In the genomic region with DNA sequence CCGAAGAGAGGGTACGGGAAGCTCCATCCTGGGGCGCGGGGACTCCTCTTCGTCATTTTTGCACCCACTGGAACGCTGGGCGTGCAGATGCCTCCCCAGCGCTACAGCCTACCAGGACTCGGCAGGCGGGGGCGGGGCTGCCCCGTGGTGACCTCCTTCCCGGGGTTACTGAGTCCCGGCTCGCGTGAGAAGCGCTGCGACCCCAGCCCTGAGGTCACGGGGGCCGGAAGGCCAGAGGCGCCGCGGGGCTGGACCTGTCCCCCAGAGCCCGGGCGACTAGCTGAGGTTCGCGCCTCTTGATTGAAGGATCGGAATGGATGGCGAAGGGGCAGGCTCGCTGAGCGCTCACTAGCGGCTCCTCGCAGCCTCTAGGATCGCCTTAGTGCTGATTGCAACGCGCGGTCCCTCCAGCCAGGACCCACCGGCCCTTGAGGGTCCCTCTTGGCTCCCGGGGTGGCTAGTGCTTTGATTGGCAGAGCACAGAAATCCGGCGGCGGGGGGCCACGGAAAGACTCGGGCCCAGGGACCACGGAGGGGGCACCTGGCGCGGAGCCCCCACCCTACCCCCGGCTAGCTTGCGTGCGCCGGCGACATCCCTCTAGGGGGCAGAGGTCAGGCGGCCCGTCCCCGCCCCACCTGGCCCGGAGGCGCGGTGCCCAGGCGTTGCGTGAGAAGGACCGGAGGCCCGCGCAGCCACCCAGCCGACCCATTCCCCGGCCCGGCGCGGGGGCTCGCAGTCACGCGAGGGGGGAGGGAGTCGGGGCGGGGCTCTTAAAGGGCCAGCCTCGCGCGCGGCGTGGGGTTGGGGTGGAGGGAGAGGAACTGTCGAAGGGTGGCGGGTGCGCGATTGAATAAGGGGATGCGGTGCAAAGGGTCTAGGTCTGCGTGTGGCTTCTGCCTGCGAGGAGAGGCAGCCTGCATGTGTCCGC, we compare ENCODE assay signal across 9 cellular contexts. TPM values are rescaled to one million over a fixed set of nuclear protein-coding genes. Genes with fewer than 3 reads are reported as not detected.
DNase-seq lines count a peak whose midpoint lies in the region; ATAC-seq and TF ChIP-seq lines count a peak whose summit lies in the region.
"Had no signal": no experiment of that assay in that cellular context is flagged by ENCODE, and none has a peak within 500 bp of the region (broad histone marks: within the 10 kb centered on the region; RNA-seq: fewer than 3 reads in every experiment).

No MANE protein-coding gene starts in this region.

- no peaks in the 10 kb centered on the region for H3K36me3 Mint-ChIP-seq in progenitor cell of endocrine pancreas (ENCODE audit: insufficient read depth)

- CTCF ChIA-PET in PC-3 (lab: Charles Lee) = no interaction called here

- no peaks in the 10 kb centered on the region for H3F3A ChIP-seq in PC-3 (ENCODE audit: low read length, unreplicated experiment)

- TF ChIP-seq CTCF in PC-3 (conservative IDR thresholded peaks at IDR 0.05; ENCODE audit: low read depth, low read length) (no peak), progenitor cell of endocrine pancreas (IDR thresholded peaks at IDR 0.05; ENCODE audit: unreplicated experiment) (peak; percentile 27)

- H3K4me1 Mint-ChIP-seq in progenitor cell of endocrine pancreas (ENCODE audit: low read depth) = peaks cover 12% of the 10 kb centered on the region

- BruUV-seq in PC-3 (replicated peaks; lab: Mats Ljungman, UMichigan) = no TSS peak

- no peaks in the 10 kb centered on the region for H3K27me3 ChIP-seq in PC-3 (ENCODE audit: low read length)

- no peaks in the 10 kb centered on the region for H3K79me2 ChIP-seq in PC-3 (ENCODE audit: low read length)

- peaks cover 8% of the 10 kb centered on the region; the same call in 1 of the 2 replicates for H3K4me1 ChIP-seq in PC-3 (ENCODE audit: insufficient read depth, low read length)

- no peaks in the 10 kb centered on the region for H3K36me3 ChIP-seq in PC-3 (ENCODE audit: low read depth, low read length)

- H3K9me3 Mint-ChIP-seq in progenitor cell of endocrine pancreas (ENCODE audit: low read depth) = no peaks in the 10 kb centered on the region

- H3K9me2 ChIP-seq in PC-3 (replicated peaks; ENCODE audit: low read length) = no peaks in the 10 kb centered on the region

- peak; percentile 46 for ATAC-seq in GM18498 (IDR thresholded peaks at IDR 0.05; ENCODE audit: unreplicated experiment)
- peak; percentile 77 for ATAC-seq in PC-3
- no peak for ATAC-seq in GM21423 (IDR thresholded peaks at IDR 0.05; ENCODE audit: unreplicated experiment)

- peak overlapping the region; percentile 81 for H2AFZ ChIP-seq in PC-3 (ENCODE audit: low read length)

- no peaks in the 10 kb centered on the region for H4K20me1 ChIP-seq in PC-3 (ENCODE audit: low read length)

- H3K27ac Mint-ChIP-seq in progenitor cell of endocrine pancreas = peak overlapping the region; percentile 24

- peak overlapping the region; percentile 79 for H3K9ac ChIP-seq in PC-3 (ENCODE audit: low read length)

- peak overlapping the region; percentile 44 for H3K27ac ChIP-seq in PC-3 (ENCODE audit: low read length)

- H3K4me3 Mint-ChIP-seq in progenitor cell of endocrine pancreas (ENCODE audit: low read depth) = peak overlapping the region; percentile 70

- no peaks in the 10 kb centered on the region for H3K9me3 ChIP-seq in PC-3 (ENCODE audit: low read length)

- peak overlapping the region; percentile 94 for H3K4me2 ChIP-seq in PC-3 (ENCODE audit: low read length)

- intact Hi-C loops in PC-3 (cut with micrococcal nuclease) = no loop called here
- intact Hi-C loops in head of caudate nucleus (cut with DNase I) = no loop called here

- H3K4me3 ChIP-seq in PC-3 (ENCODE audit: low read length) = peak overlapping the region; percentile 71

- POLR2A ChIA-PET in PC-3 (lab: Charles Lee; ENCODE audit: unreplicated experiment) = interaction anchor here (0.6 kb wide), 2 partner anchors 43 to 110 kb away, joined by 3 to 4 read pairs; no protein-coding TSS in a partner anchor

- peak; percentile 49 for DNase-seq in 8988T
- DNase-seq in PC-3 = peak; percentile 17
- peak; percentile 47 for DNase-seq in activated T-helper 9 cell treated with anti-CD3 and anti-CD28 coated beads, Interleukin-2, amount 50 U/mL, for 16 hours (ENCODE audit: low read depth)
- DNase-seq in head of caudate nucleus = peak in 27 of 42 donors; percentile 3 to 52 (median 19)
- DNase-seq in progenitor cell of endocrine pancreas (ENCODE audit: low spot score, unreplicated experiment) = peak; percentile 42
- no peak for DNase-seq in medulla oblongata (ENCODE audit: extremely low spot score)

- H3K27me3 Mint-ChIP-seq in progenitor cell of endocrine pancreas = peaks cover 25% of the 10 kb centered on the region

RNA-seq across cellular contexts. Expression of a gene that starts 0.8 kb away (rescaled TPM):
- total RNA-seq in PC-3 (2014; rRNA removed) = 2.3 and 2.5 TPM in 2 replicates
- 1.5 and 2.8 TPM in 2 replicates for total RNA-seq in progenitor cell of endocrine pancreas

RNA-seq across cellular contexts. Expression of a gene that starts 22.5 kb away (rescaled TPM):
- not detected in 2 replicates for total RNA-seq in PC-3 (2014; rRNA removed)
- not detected in 2 replicates for total RNA-seq in progenitor cell of endocrine pancreas
- total RNA-seq: subcutaneous adipose tissue had no signal

RNA-seq across cellular contexts. Expression of a gene that starts 30.3 kb away (rescaled TPM):
- 9.9 and 15.6 TPM in 2 replicates for total RNA-seq in PC-3 (2014; rRNA removed)
- total RNA-seq in progenitor cell of endocrine pancreas = 61.6 and 62.6 TPM in 2 replicates

RNA-seq across cellular contexts. Expression of a gene that starts 55.8 kb away (rescaled TPM):
- 38.0 and 50.3 TPM in 2 replicates for total RNA-seq in PC-3 (2014; rRNA removed)
- 70.9 and 72.4 TPM in 2 replicates for total RNA-seq in progenitor cell of endocrine pancreas
